11 cellular contexts compared by ENCODE assay signal in the genomic region with DNA sequence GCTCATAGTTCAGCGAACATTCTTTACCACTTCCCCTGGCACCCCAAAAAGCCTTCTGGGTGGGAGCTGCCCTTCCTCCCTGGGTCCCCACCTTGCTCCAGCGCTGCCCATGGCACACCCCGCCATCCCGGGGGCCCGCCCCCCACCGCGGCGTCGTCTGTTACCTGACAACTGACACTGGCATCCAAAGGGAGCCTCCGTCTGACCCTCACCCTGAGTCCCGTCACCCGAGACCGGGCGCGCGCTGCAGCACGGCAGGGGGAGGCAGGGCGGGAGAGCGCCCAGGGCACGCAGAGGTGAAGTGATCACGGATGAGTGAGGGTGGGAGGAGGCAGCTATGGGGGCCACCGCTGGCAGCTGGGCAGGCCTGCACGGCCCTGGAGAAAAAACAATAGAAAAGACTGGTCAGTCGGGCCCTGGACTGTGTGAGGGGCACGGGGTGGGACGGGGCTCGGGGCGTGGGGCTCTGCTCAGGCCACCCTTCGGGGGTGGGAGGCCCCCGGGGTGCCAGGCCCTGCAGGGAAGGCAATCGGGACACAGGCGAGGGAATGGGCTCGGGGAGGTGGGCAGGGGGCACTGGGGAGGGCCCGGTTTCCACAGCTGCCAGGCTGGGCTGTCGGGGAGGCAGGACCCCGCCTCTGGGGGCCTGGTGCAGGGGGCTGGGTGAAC. TPM values are rescaled to one million over a fixed set of nuclear protein-coding genes. Genes with fewer than 3 reads are reported as not detected.
DNase-seq lines count a peak whose midpoint lies in the region; ATAC-seq and TF ChIP-seq lines count a peak whose summit lies in the region.
"Had no signal": no experiment of that assay in that cellular context is flagged by ENCODE, and none has a peak within 500 bp of the region (broad histone marks: within the 10 kb centered on the region; RNA-seq: fewer than 3 reads in every experiment).

No MANE protein-coding gene starts in this region.

- H3K9me3 Mint-ChIP-seq in activated CD4-positive, alpha-beta T cell treated with anti-CD3 and anti-CD28 coated beads for 36 hours (ENCODE audit: low read depth) = peaks cover 3% of the 10 kb centered on the region
- no peaks in the 10 kb centered on the region for H3K9me3 Mint-ChIP-seq in T-cell

- peak overlapping the region; percentile 95 for H3K27ac Mint-ChIP-seq in activated CD4-positive, alpha-beta T cell treated with anti-CD3 and anti-CD28 coated beads for 36 hours
- H3K27ac Mint-ChIP-seq in T-cell = peak overlapping the region; percentile 98 to 99

- H3K4me3 Mint-ChIP-seq in activated CD4-positive, alpha-beta T cell treated with anti-CD3 and anti-CD28 coated beads for 36 hours = peak overlapping the region; percentile 67
- peak overlapping the region; percentile 76 to 96 (median 85) for H3K4me3 Mint-ChIP-seq in T-cell
- H3K4me3 Mint-ChIP-seq: IgD-negative memory B cell had no signal

- intact Hi-C loops in activated CD4-positive, alpha-beta T cell treated with anti-CD3 and anti-CD28 coated beads for 36 hours (cut with DNase I, micrococcal nuclease) = loop anchor here (2.0 to 10.0 kb wide), 6 partner anchors 15 to 1257 kb away; partner anchors contain the start of gene EVL (in 1 of the 2)

- peaks cover 8% of the 10 kb centered on the region for H3K79me2 ChIP-seq in hepatocyte

- H3K4me2 ChIP-seq in hepatocyte = peak overlapping the region; percentile 81

- no peaks in the 10 kb centered on the region for H3K27me3 Mint-ChIP-seq in activated CD4-positive, alpha-beta T cell treated with anti-CD3 and anti-CD28 coated beads for 36 hours
- H3K27me3 Mint-ChIP-seq in T-cell = no peaks in the 10 kb centered on the region

- peaks cover 45% of the 10 kb centered on the region for H3K4me1 ChIP-seq in hepatocyte (ENCODE audit: insufficient read depth)

- CTCF ChIA-PET in activated CD4-positive, alpha-beta T cell treated with anti-CD3 and anti-CD28 coated beads for 36 hours (lab: Charles Lee) = interaction anchor here (0.6 to 3.6 kb wide), 15 partner anchors 10 to 1049 kb away, joined by 3 to 17 read pairs (median 4); no protein-coding TSS in a partner anchor
- CTCF ChIA-PET in T-cell (lab: Charles Lee) = interaction anchor here (0.6 to 7.2 kb wide), 15 partner anchors 10 to 1438 kb away, joined by 3 to 75 read pairs (median 6); no protein-coding TSS in a partner anchor

- ATAC-seq in activated CD4-positive, alpha-beta T cell treated with anti-CD3 and anti-CD28 coated beads for 36 hours = no peak
- ATAC-seq in T-cell (replicated peaks in 1 of 4) (no peak), GM19397 (IDR thresholded peaks at IDR 0.05; ENCODE audit: unreplicated experiment) (no peak)
- ATAC-seq: Panc1 had no signal

- TF ChIP-seq CTCF in hepatocyte (IDR thresholded peaks at IDR 0.05; ENCODE audit: poor library complexity) (no peak), retinal pigment epithelial cell (conservative IDR thresholded peaks at IDR 0.05; ENCODE audit: low read depth, low read length) (no peak)

- no peak for DNase-seq in activated CD4-positive, alpha-beta T cell treated with anti-CD3 and anti-CD28 coated beads for 36 hours
- no peak for DNase-seq in activated CD4-positive, alpha-beta T cell treated with anti-CD3 and anti-CD28 coated beads for 48 hours
- DNase-seq in T-cell (no peak), hepatocyte (ENCODE audit: low spot score) (no peak), retinal pigment epithelial cell (ENCODE audit: low read depth) (no peak), COLO668 (lab: John Stamatoyannopoulos, UW; ENCODE audit: unreplicated experiment) (no peak), NCI-H2029 treated with DMSO at 0.1 percent for 48 hours (lab: John Stamatoyannopoulos, UW) (no peak)
- DNase-seq: NCI-H187 treated with DMSO at 0.1 percent for 48 hours had no signal

- H3K36me3 ChIP-seq in hepatocyte (replicated peaks; ENCODE audit: insufficient read depth, low read depth) = no peaks in the 10 kb centered on the region

- peak overlapping the region; percentile 11 for H2AFZ ChIP-seq in hepatocyte

- peaks cover 93% of the 10 kb centered on the region for H3K4me1 Mint-ChIP-seq in activated CD4-positive, alpha-beta T cell treated with anti-CD3 and anti-CD28 coated beads for 36 hours
- H3K4me1 Mint-ChIP-seq in T-cell = peaks cover 94 to 96% (median 95%) of the 10 kb centered on the region in 3 donors
- H3K4me1 Mint-ChIP-seq: IgD-negative memory B cell had no signal

- peak overlapping the region; percentile 67 for H3K27ac ChIP-seq in hepatocyte

- no peaks in the 10 kb centered on the region for H3K9me3 ChIP-seq in hepatocyte (ENCODE audit: low read depth)

- no peaks in the 10 kb centered on the region for H3K9me2 ChIP-seq in hepatocyte (replicated peaks; ENCODE audit: insufficient read depth)

- POLR2A ChIA-PET in activated CD4-positive, alpha-beta T cell treated with anti-CD3 and anti-CD28 coated beads for 36 hours (lab: Charles Lee) = interaction anchor here (0.9 to 1.5 kb wide), 3 partner anchors 13 to 41 kb away, joined by 4 to 9 read pairs (median 4); partner anchors contain the start of gene BCL11B
- POLR2A ChIA-PET in T-cell (lab: Charles Lee) = interaction anchor here (0.8 to 1.6 kb wide), 4 partner anchors 31 to 38 kb away, joined by 3 to 12 read pairs (median 6); no protein-coding TSS in a partner anchor

- peaks cover 58% of the 10 kb centered on the region for H3K36me3 Mint-ChIP-seq in activated CD4-positive, alpha-beta T cell treated with anti-CD3 and anti-CD28 coated beads for 36 hours (ENCODE audit: low read depth)
- peaks cover 34% of the 10 kb centered on the region for H3K36me3 Mint-ChIP-seq in T-cell

- no peaks in the 10 kb centered on the region for H3K27me3 ChIP-seq in hepatocyte

- H3K4me3 ChIP-seq in hepatocyte (no peak overlapping the region), retinal pigment epithelial cell (ENCODE audit: low read length) (peak overlapping the region; percentile 48)

- WGBS in hepatocyte (ENCODE audit: low lambda C conversion rate, missing lambda C conversion rate) = 11% methylated on average over 20 of the region's 36 CpGs

- H4K20me1 ChIP-seq in hepatocyte (ENCODE audit: insufficient read depth, poor library complexity, severe bottlenecking) = no peaks in the 10 kb centered on the region

RNA-seq across cellular contexts. Expression of gene BCL11B, which starts 40.7 kb away (rescaled TPM):
- total RNA-seq in activated CD4-positive, alpha-beta T cell treated with anti-CD3 and anti-CD28 coated beads for 36 hours = 10 to 100 TPM; 62.1 to 66.2 TPM
- total RNA-seq in T-cell (100 to 1,000 TPM; 181 to 240 (median 196) TPM), hepatocyte (1.8 and 3.2 TPM in 2 replicates)
- polyA plus RNA-seq in hepatocyte = 0.28 and 0.50 TPM in 2 replicates

Comparison
In these comparisons a context has a peak if more than half of its experiments do, and no peak if none do; other contexts are left out.
1. RNA of gene BCL11B, which starts 40.7 kb away (total RNA-seq): 181 to 240 TPM in T-cell and 62.1 to 66.2 TPM in activated CD4-positive, alpha-beta T cell treated with anti-CD3 and anti-CD28 coated beads for 36 hours; 1.8 to 3.2 TPM in hepatocyte; every median in the first group is over 10 times any median in the second.